In genomic region chr20:52410746-52411317, GRCh38 we compare ENCODE assay signal across 13 cellular contexts.
DNase-seq lines count a peak whose midpoint lies in the region; ATAC-seq and TF ChIP-seq lines count a peak whose summit lies in the region.
"Had no signal": no experiment of that assay in that cellular context is flagged by ENCODE, and none has a peak within 500 bp of the region (broad histone marks: within the 10 kb centered on the region; RNA-seq: fewer than 3 reads in every experiment).

No MANE protein-coding gene starts in this region.

- H3F3A ChIP-seq in neural cell (ENCODE audit: insufficient read depth, low read length, poor library complexity, severe bottlenecking) = no peaks in the 10 kb centered on the region

- TF ChIP-seq RAD21 in neural cell (conservative IDR thresholded peaks at IDR 0.05) = no peak

- no peak for TF ChIP-seq POLR2A in stomach (IDR thresholded peaks at IDR 0.05)

- peaks cover 52 to 82% (median 65%) of the 10 kb centered on the region in 4 donors for H3K4me1 Mint-ChIP-seq in CD4-positive, alpha-beta memory T cell
- H3K4me1 Mint-ChIP-seq in activated naive CD8-positive, alpha-beta T cell treated with anti-CD3 and anti-CD28 coated beads, Interleukin-2, amount 10 ng/mL, durations not matched to agents 7 days and 5 days = peaks cover 32% of the 10 kb centered on the region

- H3K36me3 ChIP-seq in CD4-positive, alpha-beta memory T cell (ENCODE audit: insufficient read depth, low read length) = no peaks in the 10 kb centered on the region
- H3K36me3 ChIP-seq in neural cell (ENCODE audit: insufficient read depth, low read length) = no peaks in the 10 kb centered on the region
- H3K36me3 ChIP-seq in stomach = no peaks in the 10 kb centered on the region
- H3K36me3 ChIP-seq: adrenal gland, uterus had no signal

- POLR2A ChIA-PET in CD4-positive, alpha-beta memory T cell (lab: Charles Lee; ENCODE audit: partially characterized antibody) = interaction anchor here (0.6 to 4.2 kb wide), 34 partner anchors 7 to 1797 kb away, joined by 3 to 53 read pairs (median 4); partner anchors contain the start of gene PFDN4
- POLR2A ChIA-PET in RWPE1 (lab: Yijun Ruan, JAX; ENCODE audit: low non-redundant PET) = no interaction called here
- POLR2A ChIA-PET in activated naive CD8-positive, alpha-beta T cell treated with anti-CD3 and anti-CD28 coated beads, Interleukin-2, amount 10 ng/mL, durations not matched to agents 7 days and 5 days (lab: Charles Lee) = interaction anchor here (0.8 to 1.6 kb wide), 5 partner anchors 9 to 219 kb away, joined by 3 to 12 read pairs (median 5); partner anchors contain the start of gene ZFP64

- peaks cover 0 to 13% of the 10 kb centered on the region in 2 donors for H3K36me3 Mint-ChIP-seq in CD4-positive, alpha-beta memory T cell
- H3K36me3 Mint-ChIP-seq in activated naive CD8-positive, alpha-beta T cell treated with anti-CD3 and anti-CD28 coated beads, Interleukin-2, amount 10 ng/mL, durations not matched to agents 7 days and 5 days = peaks cover 15% of the 10 kb centered on the region

- H3K79me2 ChIP-seq in neural cell (replicated peaks; ENCODE audit: insufficient read depth, low read length) = no peaks in the 10 kb centered on the region

- no peaks in the 10 kb centered on the region for H3K27me3 ChIP-seq in CD4-positive, alpha-beta memory T cell (ENCODE audit: insufficient read depth, low read length)
- H3K27me3 ChIP-seq in neural cell (ENCODE audit: insufficient read depth, low read depth, low read length) = no peaks in the 10 kb centered on the region
- no peaks in the 10 kb centered on the region for H3K27me3 ChIP-seq in stomach
- H3K27me3 ChIP-seq: adrenal gland, uterus had no signal

- ATAC-seq in activated naive CD8-positive, alpha-beta T cell treated with anti-CD3 and anti-CD28 coated beads, Interleukin-2, amount 10 ng/mL, durations not matched to agents 7 days and 5 days (ENCODE audit: low read depth) = peak; percentile 4
- no peak for ATAC-seq in sciatic nerve

- H3K9me2 ChIP-seq in neural cell (ENCODE audit: insufficient read depth, low read length) = no peaks in the 10 kb centered on the region

- peaks cover 73% of the 10 kb centered on the region for H3K4me1 ChIP-seq in CD4-positive, alpha-beta memory T cell (ENCODE audit: insufficient read depth, low read length)
- H3K4me1 ChIP-seq in stomach = peaks cover 0 to 3% (median 0%) of the 10 kb centered on the region in 4 donors
- H3K4me1 ChIP-seq: adrenal gland, psoas muscle, uterus had no signal

- peak overlapping the region; percentile 2 for H3K9ac ChIP-seq in neural cell (ENCODE audit: low read length)

- TF ChIP-seq CTCF in RWPE1 (conservative IDR thresholded peaks at IDR 0.05; ENCODE audit: low read depth) (no peak), neural cell (IDR thresholded peaks at IDR 0.05; ENCODE audit: poor library complexity, severe bottlenecking) (no peak), stomach (IDR thresholded peaks at IDR 0.05) (no peak)

- H3K4me3 ChIP-seq in CD4-positive, alpha-beta memory T cell (ENCODE audit: low read length in 2 of 2) = peak overlapping the region; percentile 1 to 37
- H3K4me3 ChIP-seq in neural cell (ENCODE audit: low read length) (no peak overlapping the region), stomach (no peak overlapping the region)
- H3K4me3 ChIP-seq: adrenal gland, lung, psoas muscle, uterus had no signal

- H4K20me1 ChIP-seq in neural cell (ENCODE audit: insufficient read depth) = no peaks in the 10 kb centered on the region

- no peak overlapping the region for H3K4me2 ChIP-seq in neural cell (ENCODE audit: low read length)

- peaks cover 2 to 18% (median 7%) of the 10 kb centered on the region in 8 donors for H3K9me3 Mint-ChIP-seq in CD4-positive, alpha-beta memory T cell
- peaks cover 9% of the 10 kb centered on the region for H3K9me3 Mint-ChIP-seq in activated naive CD8-positive, alpha-beta T cell treated with anti-CD3 and anti-CD28 coated beads, Interleukin-2, amount 10 ng/mL, durations not matched to agents 7 days and 5 days

- no peak for DNase-seq in CD4-positive, alpha-beta memory T cell
- DNase-seq in RWPE1 (ENCODE audit: low spot score) (no peak), stomach (no peak), epidermal melanocyte (ENCODE audit: insufficient read length, low spot score) (no peak), sciatic nerve (ENCODE audit: low spot score) (no peak), NCI-H524 (lab: John Stamatoyannopoulos, UW) (no peak)
- DNase-seq in activated naive CD8-positive, alpha-beta T cell treated with anti-CD3 and anti-CD28 coated beads, Interleukin-2, amount 10 ng/mL, durations not matched to agents 7 days and 5 days = no peak
- DNase-seq: adrenal gland, NCI-H2081 treated with DMSO at 0.1 percent for 48 hours, psoas muscle had no signal

- H2AFZ ChIP-seq in neural cell (ENCODE audit: low read depth, low read length) = no peak overlapping the region

- peak overlapping the region; percentile 95 to 100 (median 99) for H3K27ac Mint-ChIP-seq in CD4-positive, alpha-beta memory T cell
- H3K27ac Mint-ChIP-seq in activated naive CD8-positive, alpha-beta T cell treated with anti-CD3 and anti-CD28 coated beads, Interleukin-2, amount 10 ng/mL, durations not matched to agents 7 days and 5 days = peak overlapping the region; percentile 91

- peak overlapping the region; percentile 75 for H3K27ac ChIP-seq in CD4-positive, alpha-beta memory T cell (ENCODE audit: low read depth, low read length)
- H3K27ac ChIP-seq in RWPE1 (peak overlapping the region; percentile 34; the same call in 1 of the 2 replicates), neural cell (ENCODE audit: low read length) (peak overlapping the region; percentile 55), stomach (no peak overlapping the region)
- H3K27ac ChIP-seq: adrenal gland, psoas muscle, uterus had no signal

- 65 to 75% (median 70%) methylated on average over 12 of the region's 12 CpGs for WGBS in stomach, 5 donors

- no peaks in the 10 kb centered on the region for H3K9me3 ChIP-seq in CD4-positive, alpha-beta memory T cell (ENCODE audit: control insufficient read depth in 1 of 2, low read length in 2 of 2)
- H3K9me3 ChIP-seq in neural cell (ENCODE audit: low read length) (no peaks in the 10 kb centered on the region), stomach (no peaks in the 10 kb centered on the region)
- H3K9me3 ChIP-seq: adrenal gland, psoas muscle, uterus had no signal

- intact Hi-C loops in CD4-positive, alpha-beta memory T cell (cut with micrococcal nuclease) = loop anchor here (1.0 to 2.0 kb wide), 3 partner anchors 20 to 99 kb away; no protein-coding TSS in a partner anchor
- intact Hi-C loops in stomach (cut with DNase I; ENCODE audit: low total_unique reads) = no loop called here
- intact Hi-C loops in sciatic nerve (cut with DNase I) = no loop called here

- no peaks in the 10 kb centered on the region for H3K27me3 Mint-ChIP-seq in CD4-positive, alpha-beta memory T cell
- no peaks in the 10 kb centered on the region for H3K27me3 Mint-ChIP-seq in activated naive CD8-positive, alpha-beta T cell treated with anti-CD3 and anti-CD28 coated beads, Interleukin-2, amount 10 ng/mL, durations not matched to agents 7 days and 5 days

- peak overlapping the region in 7 of 8 donors; percentile 75 to 85 (median 80) for H3K4me3 Mint-ChIP-seq in CD4-positive, alpha-beta memory T cell
- H3K4me3 Mint-ChIP-seq in activated naive CD8-positive, alpha-beta T cell treated with anti-CD3 and anti-CD28 coated beads, Interleukin-2, amount 10 ng/mL, durations not matched to agents 7 days and 5 days = peak overlapping the region; percentile 75

- CTCF ChIA-PET in CD4-positive, alpha-beta memory T cell (lab: Charles Lee; ENCODE audit: partially characterized antibody) = interaction anchor here (0.6 to 3.6 kb wide), 9 partner anchors 10 to 805 kb away, joined by 3 to 24 read pairs (median 4); no protein-coding TSS in a partner anchor
- CTCF ChIA-PET in RWPE1 (lab: Yijun Ruan, JAX) = interaction anchor here (0.6 kb wide), 2 partner anchors 742 to 1136 kb away, joined by 3 to 5 read pairs; no protein-coding TSS in a partner anchor

- TF ChIP-seq EP300 in neural cell (conservative IDR thresholded peaks at IDR 0.05; ENCODE audit: poor library complexity, severe bottlenecking) = no peak
- TF ChIP-seq EP300 in stomach (IDR thresholded peaks at IDR 0.05) = no peak

TF ChIP-seq in neural cell, 6 proteins besides CTCF, POLR2A, EP300 and RAD21:
- TF ChIP-seq REST (IDR thresholded peaks at IDR 0.05; ENCODE audit: borderline replicate concordance) (no peak), POLR2AphosphoS5 (IDR thresholded peaks at IDR 0.05) (no peak), SMC3 (conservative IDR thresholded peaks at IDR 0.05; ENCODE audit: poor library complexity) (no peak)

Comparison
In these comparisons a context has a peak if more than half of its experiments do, and no peak if none do; other contexts are left out.
1. H3K27ac ChIP-seq: peak in CD4-positive, alpha-beta memory T cell (single experiment), RWPE1 (single experiment) and neural cell (single experiment); none in stomach (0 of 5).
2. H3K4me3 ChIP-seq: peak in CD4-positive, alpha-beta memory T cell (2 of 2); none in neural cell (single experiment) and stomach (0 of 4).